In the genomic region with DNA sequence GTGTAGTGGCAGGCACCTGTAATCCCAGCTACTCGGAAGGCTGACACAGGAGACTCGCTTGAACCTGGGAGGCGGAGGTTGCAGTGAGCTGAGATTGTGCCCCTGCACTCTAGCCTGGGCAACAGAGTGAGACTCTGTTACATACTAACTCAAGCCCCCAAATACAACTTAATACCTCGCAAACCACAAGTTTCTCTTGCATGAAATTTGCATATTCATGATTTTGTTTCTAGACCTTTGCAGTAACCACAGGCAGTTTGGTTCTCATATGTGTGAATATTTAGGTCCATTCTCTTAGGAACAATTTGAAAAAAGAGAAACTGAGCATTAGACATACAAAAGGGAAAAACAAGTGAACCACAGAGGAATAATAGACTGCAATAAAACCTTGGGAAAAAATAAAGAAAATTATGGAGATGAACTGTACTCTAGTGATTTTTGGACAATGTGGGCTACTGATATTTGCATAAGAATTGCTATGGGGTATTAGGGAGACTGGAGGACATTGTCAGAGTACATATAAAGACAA, we compare ENCODE assay signal across 16 cellular contexts.
DNase-seq lines count a peak whose midpoint lies in the region; ATAC-seq and TF ChIP-seq lines count a peak whose summit lies in the region.
"Had no signal": no experiment of that assay in that cellular context is flagged by ENCODE, and none has a peak within 500 bp of the region (broad histone marks: within the 10 kb centered on the region; RNA-seq: fewer than 3 reads in every experiment).

No MANE protein-coding gene starts in this region.

- H3K9me3 Mint-ChIP-seq in MCF 10A (ENCODE audit: unreplicated experiment): no peaks in the 10 kb centered on the region

- H3K4me3 Mint-ChIP-seq in MCF 10A (ENCODE audit: unreplicated experiment): no peak overlapping the region

- ATAC-seq in GM19372 (IDR thresholded peaks at IDR 0.05; ENCODE audit: low read depth, unreplicated experiment): peak; percentile 53
- ATAC-seq in HG02642 (IDR thresholded peaks at IDR 0.05; ENCODE audit: poor library complexity, unreplicated experiment): peak; percentile 47
- peak; percentile 47 for ATAC-seq in HG03432 (IDR thresholded peaks at IDR 0.05; ENCODE audit: unreplicated experiment)

- CTCF ChIA-PET in MCF 10A (lab: Yijun Ruan, JAX): interaction anchor here (0.6 kb wide), 1 partner anchor 27 kb away, joined by 3 read pairs; no protein-coding TSS in a partner anchor

- H3K27me3 Mint-ChIP-seq in MCF 10A (ENCODE audit: insufficient read depth, unreplicated experiment): no peaks in the 10 kb centered on the region

- no peak for TF ChIP-seq CTCF in GM12865 (IDR thresholded peaks at IDR 0.05; ENCODE audit: insufficient read depth, low read depth, low read length, missing control alignments)
- no peak for TF ChIP-seq CTCF in MCF 10A (IDR thresholded peaks at IDR 0.05; ENCODE audit: unreplicated experiment)

- H3K27ac Mint-ChIP-seq in MCF 10A (ENCODE audit: low read depth, unreplicated experiment): no peak overlapping the region

- intact Hi-C loops in MCF 10A (cut with micrococcal nuclease): no loop called here

- POLR2A ChIA-PET in MCF 10A (lab: Yijun Ruan, JAX): interaction anchor here (0.6 kb wide), 1 partner anchor 8 kb away, joined by 3 read pairs; no protein-coding TSS in a partner anchor

- BruUV-seq in MCF 10A (replicated peaks; lab: Mats Ljungman, UMichigan): no TSS peak

- H3K4me3 ChIP-seq in GM12865 (ENCODE audit: low read depth, low read length): no peak overlapping the region
- H3K4me3 ChIP-seq: coronary artery, SJSA1, tibial nerve had no signal

- peak; percentile 19 for DNase-seq in GM12865 (ENCODE audit: low read depth)
- no peak for DNase-seq in C1 segment of cervical spinal cord (lab: John Stamatoyannopoulos, UW)
- no peak for DNase-seq in DMS 273 (lab: John Stamatoyannopoulos, UW; ENCODE audit: unreplicated experiment)
- no peak for DNase-seq in MCF 10A (ENCODE audit: unreplicated experiment)
- DNase-seq in SKM-1 (lab: John Stamatoyannopoulos, UW; ENCODE audit: unreplicated experiment): no peak
- DNase-seq: COR-L47, IMR-90, mesenchymal stem cell, NCI-H1436 treated with DMSO at 0.1 percent for 48 hours, WERI-Rb-1 had no signal

- no peaks in the 10 kb centered on the region for H3K4me1 Mint-ChIP-seq in MCF 10A (ENCODE audit: insufficient read depth, unreplicated experiment)

- no peaks in the 10 kb centered on the region for H3K36me3 Mint-ChIP-seq in MCF 10A (ENCODE audit: insufficient read depth, unreplicated experiment)
